ENCODE assay signal across 16 cellular contexts in genomic region chr4:98493305-98493704, GRCh38.
A peak's percentile ranks its signal among the peaks of the same experiment; 100 is the strongest.
DNase-seq lines count a peak whose midpoint lies in the region; ATAC-seq, FAIRE-seq and TF ChIP-seq lines count a peak whose summit lies in the region.
"Had no signal": no experiment of that assay in that cellular context is flagged by ENCODE, and none has a peak within 500 bp of the region (broad histone marks: within the 10 kb centered on the region; RNA-seq: fewer than 3 reads in every experiment).

No MANE protein-coding gene starts in this region.

- no peak overlapping the region for H2AFZ ChIP-seq in GM23338

- H3K9me3 Mint-ChIP-seq in nephron (no peaks in the 10 kb centered on the region), GM23338 (no peaks in the 10 kb centered on the region)
- H3K9me3 Mint-ChIP-seq: activated CD4-positive, alpha-beta T cell treated with anti-CD3 and anti-CD28 coated beads, Interleukin-2, amount 10 ng/mL, durations not matched to agents 7 days and 5 days; activated naive CD8-positive, alpha-beta T cell treated with anti-CD3 and anti-CD28 coated beads, Interleukin-2, amount 10 ng/mL, durations not matched to agents 7 days and 5 days; stimulated activated naive CD8-positive, alpha-beta T cell treated with anti-CD3 and anti-CD28 coated beads, Interleukin-15, Interleukin-2, amounts not matched to agents 100 ng/mL and 50 ng/mL, for 24 hours had no signal

- no peak overlapping the region for H3K4me3 Mint-ChIP-seq in nephron
- no peak overlapping the region for H3K4me3 Mint-ChIP-seq in GM23338
- H3K4me3 Mint-ChIP-seq: activated CD4-positive, alpha-beta T cell treated with anti-CD3 and anti-CD28 coated beads, Interleukin-2, amount 10 ng/mL, durations not matched to agents 7 days and 5 days; activated naive CD8-positive, alpha-beta T cell treated with anti-CD3 and anti-CD28 coated beads, Interleukin-2, amount 10 ng/mL, durations not matched to agents 7 days and 5 days; stimulated activated naive CD8-positive, alpha-beta T cell treated with anti-CD3 and anti-CD28 coated beads, Interleukin-15, Interleukin-2, amounts not matched to agents 100 ng/mL and 50 ng/mL, for 24 hours had no signal

- no peaks in the 10 kb centered on the region for H3K9me2 ChIP-seq in GM23338 (ENCODE audit: insufficient read depth)

- H3K27me3 Mint-ChIP-seq in nephron (ENCODE audit: low read depth) (no peaks in the 10 kb centered on the region), GM23338 (ENCODE audit: insufficient read depth, low read depth, poor library complexity) (peaks cover 2% of the 10 kb centered on the region)
- H3K27me3 Mint-ChIP-seq: activated CD4-positive, alpha-beta T cell treated with anti-CD3 and anti-CD28 coated beads, Interleukin-2, amount 10 ng/mL, durations not matched to agents 7 days and 5 days; activated naive CD8-positive, alpha-beta T cell treated with anti-CD3 and anti-CD28 coated beads, Interleukin-2, amount 10 ng/mL, durations not matched to agents 7 days and 5 days; progenitor cell of endocrine pancreas; stimulated activated naive CD8-positive, alpha-beta T cell treated with anti-CD3 and anti-CD28 coated beads, Interleukin-15, Interleukin-2, amounts not matched to agents 100 ng/mL and 50 ng/mL, for 24 hours had no signal

- H3K36me3 Mint-ChIP-seq in nephron (ENCODE audit: low read depth) (no peaks in the 10 kb centered on the region), GM23338 (ENCODE audit: low read depth) (no peaks in the 10 kb centered on the region; the same call in 2 of the 3 replicates)

- no peaks in the 10 kb centered on the region for H3F3A ChIP-seq in GM23338 (replicated peaks; ENCODE audit: low read depth)

- no peak for TF ChIP-seq CTCF in nephron (IDR thresholded peaks at IDR 0.05; ENCODE audit: unreplicated experiment in 3 of 3)
- no peak for TF ChIP-seq CTCF in GM23338 (conservative IDR thresholded peaks at IDR 0.05; ENCODE audit: low read depth in 2 of 2)

- H3K36me3 ChIP-seq in GM23338 (ENCODE audit: insufficient read depth), result no peaks in the 10 kb centered on the region
- H3K36me3 ChIP-seq: colonic mucosa had no signal

- peak; percentile 24 to 35 for ATAC-seq in activated CD4-positive, CD25-positive, alpha-beta regulatory T cell treated with anti-CD3 and anti-CD28 coated beads, Interleukin-2, amount 50 U/mL, for 24 hours
- ATAC-seq in GM21526 (IDR thresholded peaks at IDR 0.05; ENCODE audit: low FRiP score, unreplicated experiment) (peak; percentile 82), HG03095 (IDR thresholded peaks at IDR 0.05; ENCODE audit: unreplicated experiment) (peak; percentile 84), GM23338 (no peak)

- H3K27me3 ChIP-seq in GM23338 (ENCODE audit: insufficient read depth), result no peaks in the 10 kb centered on the region
- H3K27me3 ChIP-seq: colonic mucosa had no signal

- H4K20me1 ChIP-seq in GM23338 (replicated peaks; ENCODE audit: insufficient read depth), result no peaks in the 10 kb centered on the region; the same call in 1 of the 2 replicates

- H3K4me1 Mint-ChIP-seq in nephron, result peaks cover 52% of the 10 kb centered on the region
- H3K4me1 Mint-ChIP-seq in GM23338, result peaks cover 15% of the 10 kb centered on the region

- peak overlapping the region; percentile 29 to 82 (median 34) for H3K27ac Mint-ChIP-seq in nephron
- no peak overlapping the region for H3K27ac Mint-ChIP-seq in GM23338
- H3K27ac Mint-ChIP-seq: activated CD4-positive, alpha-beta T cell treated with anti-CD3 and anti-CD28 coated beads, Interleukin-2, amount 10 ng/mL, durations not matched to agents 7 days and 5 days; activated naive CD8-positive, alpha-beta T cell treated with anti-CD3 and anti-CD28 coated beads, Interleukin-2, amount 10 ng/mL, durations not matched to agents 7 days and 5 days; progenitor cell of endocrine pancreas; stimulated activated naive CD8-positive, alpha-beta T cell treated with anti-CD3 and anti-CD28 coated beads, Interleukin-15, Interleukin-2, amounts not matched to agents 100 ng/mL and 50 ng/mL, for 24 hours had no signal

- DNase-seq in activated CD4-positive, CD25-positive, alpha-beta regulatory T cell treated with anti-CD3 and anti-CD28 coated beads, Interleukin-2, amount 50 U/mL, for 72 hours, result no peak
- DNase-seq in GM23338 (ENCODE audit: low spot score) (no peak), urothelium cell line (ENCODE audit: low spot score) (no peak), AG08395 (ENCODE audit: low spot score) (no peak)
- DNase-seq: activated CD4-positive, alpha-beta T cell treated with anti-CD3 and anti-CD28 coated beads, Interleukin-2, amount 10 ng/mL, durations not matched to agents 7 days and 5 days; activated naive CD8-positive, alpha-beta T cell treated with anti-CD3 and anti-CD28 coated beads, Interleukin-2, amount 10 ng/mL, durations not matched to agents 7 days and 5 days; Caco-2; colonic mucosa; NCI-H2029 treated with DMSO at 0.1 percent for 48 hours had no signal

- H3K4me2 ChIP-seq in GM23338, result no peak overlapping the region

- no peak overlapping the region for H3K4me3 ChIP-seq in GM23338
- H3K4me3 ChIP-seq: colonic mucosa had no signal

- H3K4me1 ChIP-seq in GM23338 (ENCODE audit: insufficient read depth), result peaks cover 5% of the 10 kb centered on the region; the same call in 1 of the 2 replicates
- H3K4me1 ChIP-seq: Caco-2, colonic mucosa had no signal

- FAIRE-seq in urothelium cell line (lab: Jason Lieb, UNC), result no peak

- no peaks in the 10 kb centered on the region for H3K79me2 ChIP-seq in GM23338 (replicated peaks; ENCODE audit: insufficient read depth)

- no peak overlapping the region for H3K27ac ChIP-seq in GM23338 (ENCODE audit: low read depth)
- H3K27ac ChIP-seq: 22Rv1, colonic mucosa had no signal

TF ChIP-seq in GM23338, 12 proteins besides CTCF, POLR2A, EP300 and RAD21:
- TF ChIP-seq POLR2AphosphoS5 (IDR thresholded peaks at IDR 0.05; ENCODE audit: low read depth) (no peak), EZH2phosphoT487 (IDR thresholded peaks at IDR 0.05; ENCODE audit: unreplicated experiment) (no peak), STAT1 (IDR thresholded peaks at IDR 0.05; ENCODE audit: unreplicated experiment) (no peak)
